Comparison of ENCODE assay signal across 9 cellular contexts in the genomic region with DNA sequence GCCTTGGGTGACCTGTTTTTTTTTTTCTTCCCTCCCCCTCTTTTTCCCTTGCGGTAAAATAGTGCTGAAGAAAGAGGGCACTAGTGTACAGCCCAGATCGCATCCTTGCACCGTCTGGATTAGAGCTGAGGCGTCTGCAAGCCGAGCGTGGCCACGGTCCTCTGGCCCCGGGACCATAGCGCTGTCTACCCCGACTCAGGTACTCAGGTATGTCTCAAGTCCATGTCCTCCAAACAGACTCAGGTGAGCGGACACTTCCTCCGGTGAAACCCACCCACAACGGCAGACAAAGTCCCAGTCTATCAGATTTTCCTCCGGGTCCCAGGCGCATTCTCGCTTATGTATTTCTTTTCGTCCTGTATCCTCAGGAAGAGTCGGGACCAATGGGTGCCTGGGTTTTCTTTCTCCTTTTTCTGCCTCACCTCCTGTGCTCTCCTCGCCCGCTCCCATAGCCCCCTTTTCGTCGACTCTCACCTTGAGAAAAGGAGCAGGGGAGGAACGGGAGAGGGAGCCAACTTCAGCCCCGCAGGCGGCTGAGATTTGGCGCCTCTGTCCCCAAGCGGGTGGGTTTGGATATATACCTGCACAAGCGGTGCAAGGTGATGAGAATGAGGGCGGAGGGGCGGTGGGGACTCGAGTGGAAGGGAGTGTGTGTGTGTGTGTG. TPM values are rescaled to one million over a fixed set of nuclear protein-coding genes. Genes with fewer than 3 reads are reported as not detected.
DNase-seq lines count a peak whose midpoint lies in the region; TF ChIP-seq lines count a peak whose summit lies in the region.
"Had no signal": no experiment of that assay in that cellular context is flagged by ENCODE, and none has a peak within 500 bp of the region (broad histone marks: within the 10 kb centered on the region; RNA-seq: fewer than 3 reads in every experiment).

No MANE protein-coding gene starts in this region.

- H3K36me3 ChIP-seq in ES-I3 (ENCODE audit: insufficient read depth, low read length) (no peaks in the 10 kb centered on the region), HUES64 (ENCODE audit: insufficient read depth, low read length) (no peaks in the 10 kb centered on the region)
- H3K36me3 ChIP-seq: ovary had no signal

- H3K27ac Mint-ChIP-seq in brain, result peak overlapping the region in 3 of 5 experiments; percentile 44 to 87 (median 49)

- peaks cover 45% of the 10 kb centered on the region for H3K27me3 Mint-ChIP-seq in brain

- peak overlapping the region; percentile 67; the same call in 1 of the 2 replicates for H3K9ac ChIP-seq in ES-I3 (ENCODE audit: low read depth, low read length)
- H3K9ac ChIP-seq in HUES64 (ENCODE audit: low read depth, low read length), result no peak overlapping the region

- DNase-seq in myocyte (ENCODE audit: low read depth) (peak; percentile 3), DMS153 treated with DMSO at 0.1 percent for 48 hours (lab: John Stamatoyannopoulos, UW; ENCODE audit: unreplicated experiment) (no peak)
- no peak for DNase-seq in stimulated activated naive CD4-positive, alpha-beta T cell (lab: John Stamatoyannopoulos, UW)
- no peak for DNase-seq in activated CD4-positive, CD25-positive, alpha-beta regulatory T cell (lab: John Stamatoyannopoulos, UW)
- no peak for DNase-seq in stimulated activated CD4-positive, alpha-beta T cell treated with anti-CD3 and anti-CD28 coated beads, Interleukin-2, amount 100 ng/mL, for 24 hours

- peaks cover 22% of the 10 kb centered on the region for H3K4me1 Mint-ChIP-seq in brain

- H3K4me3 Mint-ChIP-seq in brain, result peak overlapping the region; percentile 84 to 93 (median 89)

- H3K27ac ChIP-seq in HUES64 (ENCODE audit: low read depth, low read length), result no peak overlapping the region
- H3K27ac ChIP-seq: ovary had no signal

- TF ChIP-seq CTCF in brain (conservative IDR thresholded peaks at IDR 0.05), result peak; percentile 46 to 60

- peak overlapping the region; percentile 58 for H3K4me3 ChIP-seq in HUES64 (ENCODE audit: low read length)
- H3K4me3 ChIP-seq: ovary had no signal

- H3K4me1 ChIP-seq in ES-I3 (ENCODE audit: insufficient read depth, low read length) (0 out of 2 replicates have a peak, but pooled peaks cover 4% of the 10 kb centered on the region), HUES64 (ENCODE audit: insufficient read depth, low read length) (no peaks in the 10 kb centered on the region)

- no peaks in the 10 kb centered on the region for H3K36me3 Mint-ChIP-seq in brain

- H3K9me3 ChIP-seq in ES-I3 (ENCODE audit: control insufficient read depth, insufficient read depth, low read length), result no peaks in the 10 kb centered on the region
- no peaks in the 10 kb centered on the region for H3K9me3 ChIP-seq in HUES64 (ENCODE audit: insufficient read depth, low read depth, low read length)

- H3K27me3 ChIP-seq in HUES64 (ENCODE audit: insufficient read depth, low read length), result peaks cover 60% of the 10 kb centered on the region
- H3K27me3 ChIP-seq: ovary had no signal

- H3K9me3 Mint-ChIP-seq in brain, result no peaks in the 10 kb centered on the region

- WGBS in HUES64, result 6% methylated on average over 31 of the region's 31 CpGs

RNA-seq across cellular contexts. Expression of gene GRM1, which starts 1.1 kb away (rescaled TPM):
- polyA plus RNA-seq in HUES64 (2013, experiment 1 of 2), result 0.20 TPM
- polyA plus RNA-seq in HUES64 (2013, experiment 2 of 2), result 0.70 TPM
- 0.44 TPM for polyA plus RNA-seq in brain (ENCODE audit: insufficient read depth, low read depth, low replicate concordance)
- 0.21 and 0.75 TPM in 2 replicates for total RNA-seq in myocyte
- polyA plus RNA-seq in myocyte (2012), result 0.04 TPM
